14 cellular contexts compared by ENCODE assay signal in the genomic region with DNA sequence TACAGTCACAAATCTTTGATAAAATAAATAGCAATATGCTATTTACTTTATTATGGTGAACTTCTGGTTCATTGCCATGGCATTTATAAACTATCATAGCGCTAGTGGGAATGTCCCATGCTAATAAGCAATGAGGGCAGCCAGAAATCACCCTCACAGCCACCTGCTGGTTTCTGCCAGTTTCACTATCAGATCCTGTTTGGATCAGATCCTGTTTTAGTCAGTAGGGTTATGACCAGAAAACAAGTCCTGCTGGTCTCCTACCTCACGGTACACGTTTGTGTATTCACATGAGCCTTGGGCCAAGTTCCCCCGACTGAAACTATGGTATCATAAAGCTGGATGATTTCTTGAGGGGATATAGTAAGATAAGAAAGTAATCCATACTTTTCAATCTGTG. TPM values are rescaled to one million over a fixed set of nuclear protein-coding genes. Genes with fewer than 3 reads are reported as not detected.
DNase-seq lines count a peak whose midpoint lies in the region; ATAC-seq and TF ChIP-seq lines count a peak whose summit lies in the region.
"Had no signal": no experiment of that assay in that cellular context is flagged by ENCODE, and none has a peak within 500 bp of the region (broad histone marks: within the 10 kb centered on the region; RNA-seq: fewer than 3 reads in every experiment).

No MANE protein-coding gene starts in this region.

- no peaks in the 10 kb centered on the region for H3K79me2 ChIP-seq in mammary epithelial cell (ENCODE audit: insufficient read depth, low read length)

- 30% methylated on average over 4 of the region's 4 CpGs for WGBS in prostate gland
- WGBS in mammary epithelial cell (ENCODE audit: low coverage, missing lambda C conversion rate): 68% methylated on average over 4 of the region's 4 CpGs

- no peak overlapping the region for H3K4me3 ChIP-seq in prostate gland
- no peak overlapping the region for H3K4me3 ChIP-seq in mammary epithelial cell (replicated peaks in 1 of 3; ENCODE audit: insufficient read depth in 1 of 3, low read depth in 2 of 3, low read length in 3 of 3)
- H3K4me3 ChIP-seq in naive thymus-derived CD4-positive, alpha-beta T cell (ENCODE audit: low read length): no peak overlapping the region

- in situ Hi-C loops in mammary epithelial cell (cut with MboI; ENCODE audit: low sequenced_read_pairs in 2 of 2): no loop called here

- CTCF ChIA-PET in mammary epithelial cell (lab: Charles Lee; ENCODE audit: low non-redundant PET): no interaction called here
- CTCF ChIA-PET in naive thymus-derived CD4-positive, alpha-beta T cell (lab: Charles Lee): no interaction called here

- H3K36me3 Mint-ChIP-seq in naive thymus-derived CD4-positive, alpha-beta T cell: no peaks in the 10 kb centered on the region
- H3K36me3 Mint-ChIP-seq in nephron progenitor cell (ENCODE audit: low read depth): no peaks in the 10 kb centered on the region

- H3K27me3 ChIP-seq in prostate gland (replicated peaks; ENCODE audit: insufficient read depth): no peaks in the 10 kb centered on the region
- H3K27me3 ChIP-seq in mammary epithelial cell (ENCODE audit: insufficient read depth, low read length): no peaks in the 10 kb centered on the region
- no peaks in the 10 kb centered on the region for H3K27me3 ChIP-seq in naive thymus-derived CD4-positive, alpha-beta T cell (ENCODE audit: control insufficient read depth in 2 of 2, insufficient read depth in 2 of 2, low read length in 2 of 2)

- POLR2A ChIA-PET in naive thymus-derived CD4-positive, alpha-beta T cell (lab: Charles Lee): no interaction called here

- H3K4me1 ChIP-seq in prostate gland (replicated peaks) (no peaks in the 10 kb centered on the region), mammary epithelial cell (ENCODE audit: insufficient read depth, low read length) (no peaks in the 10 kb centered on the region)
- H3K4me1 ChIP-seq in naive thymus-derived CD4-positive, alpha-beta T cell (ENCODE audit: control insufficient read depth in 2 of 2, insufficient read depth in 2 of 2, low read length in 2 of 2): no peaks in the 10 kb centered on the region

- H3K36me3 ChIP-seq in prostate gland: no peaks in the 10 kb centered on the region
- no peaks in the 10 kb centered on the region for H3K36me3 ChIP-seq in mammary epithelial cell (ENCODE audit: insufficient read depth, low read length)
- no peaks in the 10 kb centered on the region for H3K36me3 ChIP-seq in naive thymus-derived CD4-positive, alpha-beta T cell (ENCODE audit: control insufficient read depth in 2 of 3, insufficient read depth in 3 of 3, low read length in 3 of 3)

- H3K9me3 Mint-ChIP-seq in naive thymus-derived CD4-positive, alpha-beta T cell: peaks cover 0 to 4% (median 0%) of the 10 kb centered on the region in 11 donors
- peaks cover 57% of the 10 kb centered on the region for H3K9me3 Mint-ChIP-seq in nephron progenitor cell
- H3K9me3 Mint-ChIP-seq: activated naive CD8-positive, alpha-beta T cell treated with anti-CD3 and anti-CD28 coated beads, Interleukin-2, amount 50 U/mL, for 24 hours had no signal

- dilution Hi-C loops in mammary epithelial cell (cut with HindIII; ENCODE audit: low sequenced_read_pairs): no loop called here

- intact Hi-C loops in prostate gland (cut with DNase I) (no loop called here), mammary epithelial cell (cut with micrococcal nuclease) (no loop called here)
- intact Hi-C loops in naive thymus-derived CD4-positive, alpha-beta T cell (cut with micrococcal nuclease): no loop called here

- TF ChIP-seq POLR2A in prostate gland (IDR thresholded peaks at IDR 0.05): no peak

- H3K27ac ChIP-seq in prostate gland (no peak overlapping the region), mammary epithelial cell (ENCODE audit: insufficient read depth, low read depth, low read length) (no peak overlapping the region)
- H3K27ac ChIP-seq in naive thymus-derived CD4-positive, alpha-beta T cell (ENCODE audit: low read depth, low read length): no peak overlapping the region

- no peak overlapping the region for H3K9ac ChIP-seq in mammary epithelial cell (ENCODE audit: insufficient read depth, low read length)

- no peak overlapping the region for H3K4me2 ChIP-seq in mammary epithelial cell (ENCODE audit: insufficient read depth, low read depth, low read length)

- no peaks in the 10 kb centered on the region for H3K9me3 ChIP-seq in prostate gland
- no peaks in the 10 kb centered on the region for H3K9me3 ChIP-seq in mammary epithelial cell (replicated peaks; ENCODE audit: insufficient read depth, low read length)
- no peaks in the 10 kb centered on the region for H3K9me3 ChIP-seq in naive thymus-derived CD4-positive, alpha-beta T cell (ENCODE audit: control insufficient read depth in 2 of 3, low read length in 3 of 3)

- no peak overlapping the region for H3K27ac Mint-ChIP-seq in naive thymus-derived CD4-positive, alpha-beta T cell
- H3K27ac Mint-ChIP-seq in nephron progenitor cell: no peak overlapping the region
- H3K27ac Mint-ChIP-seq: activated naive CD8-positive, alpha-beta T cell treated with anti-CD3 and anti-CD28 coated beads, Interleukin-2, amount 50 U/mL, for 24 hours had no signal

- H2AFZ ChIP-seq in mammary epithelial cell (ENCODE audit: low read depth, low read length): no peak overlapping the region

- TF ChIP-seq CTCF in prostate gland (IDR thresholded peaks at IDR 0.05) (no peak), mammary epithelial cell (conservative IDR thresholded peaks at IDR 0.05 in 1 of 2, IDR thresholded peaks at IDR 0.05 in 1 of 2; ENCODE audit: extremely low read depth in 1 of 2, insufficient read depth in 1 of 2, low read depth in 1 of 2, low read length in 2 of 2) (no peak), nephron progenitor cell (IDR thresholded peaks at IDR 0.05) (no peak)

- H4K20me1 ChIP-seq in mammary epithelial cell (ENCODE audit: insufficient read depth, low read length): no peaks in the 10 kb centered on the region

- H3K27me3 Mint-ChIP-seq in naive thymus-derived CD4-positive, alpha-beta T cell: no peaks in the 10 kb centered on the region
- peaks cover 2% of the 10 kb centered on the region for H3K27me3 Mint-ChIP-seq in nephron progenitor cell (ENCODE audit: low read depth, poor library complexity)
- H3K27me3 Mint-ChIP-seq: activated naive CD8-positive, alpha-beta T cell treated with anti-CD3 and anti-CD28 coated beads, Interleukin-2, amount 50 U/mL, for 24 hours had no signal

- BruUV-seq in mammary epithelial cell (replicated peaks; lab: Mats Ljungman, UMichigan): no TSS peak

- DNase-seq in prostate gland (ENCODE audit: low spot score) (peak; percentile 9), mammary epithelial cell (no peak), nephron progenitor cell (no peak)
- DNase-seq in naive thymus-derived CD4-positive, alpha-beta T cell: no peak
- DNase-seq: activated naive CD8-positive, alpha-beta T cell treated with anti-CD3 and anti-CD28 coated beads, Interleukin-2, amount 50 U/mL, for 24 hours; H7; NCI-H2081 treated with DMSO at 0.1 percent for 48 hours; nucleus accumbens; OCI-M1 had no signal

- no peak overlapping the region for H3K4me3 Mint-ChIP-seq in naive thymus-derived CD4-positive, alpha-beta T cell
- H3K4me3 Mint-ChIP-seq in nephron progenitor cell: no peak overlapping the region
- H3K4me3 Mint-ChIP-seq: activated naive CD8-positive, alpha-beta T cell treated with anti-CD3 and anti-CD28 coated beads, Interleukin-2, amount 50 U/mL, for 24 hours had no signal

- ATAC-seq in GM19025 (IDR thresholded peaks at IDR 0.05; ENCODE audit: low read depth, unreplicated experiment) (peak; percentile 75), HG02610 (IDR thresholded peaks at IDR 0.05; ENCODE audit: unreplicated experiment) (peak; percentile 83), HG03432 (IDR thresholded peaks at IDR 0.05; ENCODE audit: unreplicated experiment) (peak; percentile 77)
- ATAC-seq in naive thymus-derived CD4-positive, alpha-beta T cell: no peak
- ATAC-seq: activated naive CD8-positive, alpha-beta T cell treated with anti-CD3 and anti-CD28 coated beads, Interleukin-2, amount 50 U/mL, for 24 hours had no signal

- H3K4me1 Mint-ChIP-seq in naive thymus-derived CD4-positive, alpha-beta T cell: no peaks in the 10 kb centered on the region
- H3K4me1 Mint-ChIP-seq in nephron progenitor cell: no peaks in the 10 kb centered on the region
- H3K4me1 Mint-ChIP-seq: activated naive CD8-positive, alpha-beta T cell treated with anti-CD3 and anti-CD28 coated beads, Interleukin-2, amount 50 U/mL, for 24 hours had no signal

RNA-seq across cellular contexts. Expression of gene FOXR2, which starts 17.7 kb away (rescaled TPM):
- total RNA-seq in prostate gland (1 to 10 TPM in 1 of 2 donors, not detected in 1; 1.2 TPM), mammary epithelial cell (not detected)
- polyA plus RNA-seq in mammary epithelial cell: not detected
- polyA minus RNA-seq in mammary epithelial cell: not detected
- total RNA-seq in naive thymus-derived CD4-positive, alpha-beta T cell: not detected
- not detected for polyA plus RNA-seq in naive thymus-derived CD4-positive, alpha-beta T cell
- total RNA-seq: dermis microvascular lymphatic vessel endothelial cell; H7; T-helper 2 cell treated with Interferon-gamma antibody and Interleukin-4, amounts not matched to agents 100 ng/mL and 5 ng/mL, for 36 hours had no signal
